ENCODE assay signal across 2 cellular contexts in genomic region chr11:4704054-4704789, GRCh38.
TF ChIP-seq lines count a peak whose summit lies in the region.

Gene MMP26 (plus strand): TSS chr11:4704784.

TF ChIP-seq in HepG2, 621 proteins besides CTCF, POLR2A, EP300 and RAD21:
- TF ChIP-seq DZIP1 (CRISPR knock-in tag; IDR thresholded peaks at IDR 0.05): no peak
- peak; percentile 57; the same call in 1 of the 2 replicates for TF ChIP-seq ZNF652 (CRISPR knock-in tag; IDR thresholded peaks at IDR 0.05; ENCODE audit: borderline replicate concordance, low read depth)

TF ChIP-seq in K562, 482 proteins besides CTCF, POLR2A, EP300 and RAD21 (continued from another document):
- TF ChIP-seq ZKSCAN1 (IDR thresholded peaks at IDR 0.05; ENCODE audit: low read depth, low read length) (no peak), RBFOX2 (IDR thresholded peaks at IDR 0.05; ENCODE audit: low read depth, low read length) (no peak), POLR2AphosphoS5 (IDR thresholded peaks at IDR 0.05; ENCODE audit: control insufficient read depth, insufficient read depth, low read depth, low read length) (no peak), KLF6 (CRISPR knock-in tag; IDR thresholded peaks at IDR 0.05; ENCODE audit: borderline replicate concordance) (no peak), ZBTB17 (CRISPR knock-in tag; IDR thresholded peaks at IDR 0.05) (no peak), SPI1 (IDR thresholded peaks at IDR 0.05; ENCODE audit: borderline replicate concordance, low read depth, low read length) (0 out of 2 replicates have a peak, but pooled peaks have one; percentile 22), ZBTB34 (CRISPR knock-in tag; IDR thresholded peaks at IDR 0.05) (no peak), PHF21A (IDR thresholded peaks at IDR 0.05; ENCODE audit: borderline replicate concordance, low read depth) (no peak), ZNF444 (CRISPR knock-in tag; IDR thresholded peaks at IDR 0.05) (no peak)
- TF ChIP-seq, protein P1, sequence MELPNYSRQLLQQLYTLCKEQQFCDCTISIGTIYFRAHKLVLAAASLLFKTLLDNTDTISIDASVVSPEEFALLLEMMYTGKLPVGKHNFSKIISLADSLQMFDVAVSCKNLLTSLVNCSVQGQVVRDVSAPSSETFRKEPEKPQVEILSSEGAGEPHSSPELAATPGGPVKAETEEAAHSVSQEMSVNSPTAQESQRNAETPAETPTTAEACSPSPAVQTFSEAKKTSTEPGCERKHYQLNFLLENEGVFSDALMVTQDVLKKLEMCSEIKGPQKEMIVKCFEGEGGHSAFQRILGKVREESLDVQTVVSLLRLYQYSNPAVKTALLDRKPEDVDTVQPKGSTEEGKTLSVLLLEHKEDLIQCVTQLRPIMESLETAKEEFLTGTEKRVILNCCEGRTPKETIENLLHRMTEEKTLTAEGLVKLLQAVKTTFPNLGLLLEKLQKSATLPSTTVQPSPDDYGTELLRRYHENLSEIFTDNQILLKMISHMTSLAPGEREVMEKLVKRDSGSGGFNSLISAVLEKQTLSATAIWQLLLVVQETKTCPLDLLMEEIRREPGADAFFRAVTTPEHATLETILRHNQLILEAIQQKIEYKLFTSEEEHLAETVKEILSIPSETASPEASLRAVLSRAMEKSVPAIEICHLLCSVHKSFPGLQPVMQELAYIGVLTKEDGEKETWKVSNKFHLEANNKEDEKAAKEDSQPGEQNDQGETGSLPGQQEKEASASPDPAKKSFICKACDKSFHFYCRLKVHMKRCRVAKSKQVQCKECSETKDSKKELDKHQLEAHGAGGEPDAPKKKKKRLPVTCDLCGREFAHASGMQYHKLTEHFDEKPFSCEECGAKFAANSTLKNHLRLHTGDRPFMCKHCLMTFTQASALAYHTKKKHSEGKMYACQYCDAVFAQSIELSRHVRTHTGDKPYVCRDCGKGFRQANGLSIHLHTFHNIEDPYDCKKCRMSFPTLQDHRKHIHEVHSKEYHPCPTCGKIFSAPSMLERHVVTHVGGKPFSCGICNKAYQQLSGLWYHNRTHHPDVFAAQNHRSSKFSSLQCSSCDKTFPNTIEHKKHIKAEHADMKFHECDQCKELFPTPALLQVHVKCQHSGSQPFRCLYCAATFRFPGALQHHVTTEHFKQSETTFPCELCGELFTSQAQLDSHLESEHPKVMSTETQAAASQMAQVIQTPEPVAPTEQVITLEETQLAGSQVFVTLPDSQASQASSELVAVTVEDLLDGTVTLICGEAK (IDR thresholded peaks at IDR 0.05): peak; percentile 77
- TF ChIP-seq, protein P1 (CRISPR knock-in tag; IDR thresholded peaks at IDR 0.05): peak; percentile 55; the same call in 1 of the 2 replicates
TF ChIP-seq in K562: peak in this region for 2.
